In genomic region chr15:98483575-98484130, GRCh38 we compare ENCODE assay signal across 10 cellular contexts.
"Had no signal": no experiment of that assay in that cellular context is flagged by ENCODE, and none has a peak within 500 bp of the region (broad histone marks: within the 10 kb centered on the region; RNA-seq: fewer than 3 reads in every experiment).

No MANE protein-coding gene starts in this region.

- H3K27ac Mint-ChIP-seq: GM23338, H9, HFFc6 had no signal

- H3K4me1 ChIP-seq: HAP-1 had no signal

- DNase-seq: GM23248, GOT3, H7, H9, HCEC 1CT, HFFc6 had no signal

- H3K9ac ChIP-seq: GM23248 had no signal

- H3K4me3 Mint-ChIP-seq: GM23338, H9, HFFc6 had no signal

- H3K4me3 ChIP-seq: GM23248, GM23338, HAP-1 had no signal

- H3K4me2 ChIP-seq: GM23338 had no signal

- H2AFZ ChIP-seq: GM23248, GM23338 had no signal

- H3K27ac ChIP-seq: GM23248 had no signal

- H3K36me3 ChIP-seq: HAP-1 had no signal

- ATAC-seq: GM23338, HCT116 had no signal

- FAIRE-seq: H54 had no signal

- H3K9me3 ChIP-seq: HAP-1 had no signal

- H3K4me1 Mint-ChIP-seq: GM23338 had no signal
